8 cellular contexts compared by ENCODE assay signal in the genomic region with DNA sequence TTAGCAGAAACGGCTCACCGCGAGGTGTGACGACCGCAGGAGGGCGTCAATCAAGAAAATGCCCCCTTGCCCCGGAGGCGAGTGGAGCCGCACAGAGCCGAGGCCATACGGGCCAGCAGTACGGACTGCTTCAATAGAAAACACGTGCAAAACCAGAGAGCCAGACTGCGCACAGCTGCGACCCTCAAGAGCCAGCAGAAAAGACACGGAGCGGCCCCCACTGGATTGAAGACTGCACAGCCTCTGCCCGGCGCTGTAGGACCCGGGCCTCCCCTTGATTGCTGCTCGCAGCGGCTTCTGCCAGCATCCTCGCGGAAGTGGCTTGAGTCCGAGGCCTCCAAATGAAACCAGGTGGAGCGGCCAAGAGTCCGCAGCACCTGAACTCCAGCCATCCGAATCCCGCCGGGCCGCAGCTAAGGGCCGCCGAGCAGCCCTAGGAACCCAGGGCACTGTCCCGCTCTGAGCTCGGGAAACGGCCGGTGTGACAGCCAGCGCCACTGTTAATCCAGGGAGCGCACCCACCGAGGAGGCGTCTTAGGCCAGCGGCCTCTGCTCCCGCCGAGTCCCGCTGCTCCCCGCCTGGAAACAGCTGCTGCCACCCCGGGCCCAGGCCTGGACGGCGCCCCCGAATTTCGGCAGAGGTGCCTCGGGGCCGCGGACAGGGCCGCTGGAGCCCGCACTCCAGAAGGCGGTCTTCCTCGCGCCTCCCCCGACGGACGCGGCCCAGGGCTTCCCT. TPM values are rescaled to one million over a fixed set of nuclear protein-coding genes. Genes with fewer than 3 reads are reported as not detected.
A peak's percentile ranks its signal among the peaks of the same experiment; 100 is the strongest.
DNase-seq lines count a peak whose midpoint lies in the region; ATAC-seq and TF ChIP-seq lines count a peak whose summit lies in the region.

No MANE protein-coding gene starts in this region.

- peak overlapping the region; percentile 49 for H3K4me3 ChIP-seq in HUES64 (ENCODE audit: low read length)
- H3K4me3 ChIP-seq in neuron (ENCODE audit: low read length) = peak overlapping the region; percentile 16

- H3K4me1 ChIP-seq in HUES64 (ENCODE audit: insufficient read depth, low read length) (peaks cover 26% of the 10 kb centered on the region), foreskin keratinocyte (no peaks in the 10 kb centered on the region), neuron (ENCODE audit: insufficient read depth, low read length) (no peaks in the 10 kb centered on the region)

- H3K9ac ChIP-seq in HUES64 (ENCODE audit: low read depth, low read length) = no peak overlapping the region

- no peak overlapping the region for H3K27ac Mint-ChIP-seq in WTC11

- peaks cover 17% of the 10 kb centered on the region for H3K9me3 Mint-ChIP-seq in WTC11

- H2AFZ ChIP-seq in neuron (ENCODE audit: low read depth, low read length) = peak overlapping the region; percentile 70

- peaks cover 34% of the 10 kb centered on the region for H3K4me1 Mint-ChIP-seq in WTC11

- H3K4me3 Mint-ChIP-seq in WTC11 = peak overlapping the region; percentile 79

- POLR2A ChIA-PET in WTC11 (lab: Charles Lee) = no interaction called here

- TF ChIP-seq CTCF in WTC11 (IDR thresholded peaks at IDR 0.05) = no peak
- TF ChIP-seq CTCF in foreskin keratinocyte (conservative IDR thresholded peaks at IDR 0.05) = no peak

- peaks cover 9% of the 10 kb centered on the region; the same call in 1 of the 2 replicates for H3K36me3 Mint-ChIP-seq in WTC11

- WGBS in HUES64 = 1% methylated on average over 63 of the region's 63 CpGs

- H3K27ac ChIP-seq in HUES64 (ENCODE audit: low read depth, low read length) (no peak overlapping the region), foreskin keratinocyte (no peak overlapping the region)

- H3K27me3 ChIP-seq in HUES64 (ENCODE audit: insufficient read depth, low read length) = peaks cover 78% of the 10 kb centered on the region
- peaks cover 96% of the 10 kb centered on the region for H3K27me3 ChIP-seq in foreskin keratinocyte
- peaks cover 68% of the 10 kb centered on the region for H3K27me3 ChIP-seq in neuron (ENCODE audit: insufficient read depth, low read length)

- H3K9me3 ChIP-seq in HUES64 (ENCODE audit: insufficient read depth, low read depth, low read length) = no peaks in the 10 kb centered on the region
- peaks cover 11% of the 10 kb centered on the region for H3K9me3 ChIP-seq in neuron (ENCODE audit: low read length)

- peaks cover 85% of the 10 kb centered on the region for H3K27me3 Mint-ChIP-seq in WTC11 (ENCODE audit: low read depth)

- no peaks in the 10 kb centered on the region for H3K36me3 ChIP-seq in HUES64 (ENCODE audit: insufficient read depth, low read length)
- H3K36me3 ChIP-seq in neuron (ENCODE audit: insufficient read depth, low read length) = no peaks in the 10 kb centered on the region

- CTCF ChIA-PET in WTC11 (lab: Charles Lee) = interaction anchor here (0.8 to 2.0 kb wide), 4 partner anchors 99 to 191 kb away, joined by 3 to 5 read pairs (median 3); no protein-coding TSS in a partner anchor

- peak; percentile 40 for DNase-seq in AG20443 (ENCODE audit: low spot score)
- peak; percentile 55 for DNase-seq in WTC11 (ENCODE audit: low spot score)
- no peak for DNase-seq in foreskin keratinocyte
- DNase-seq in effector CD8-positive, alpha-beta T cell (lab: John Stamatoyannopoulos, UW) = no peak

- ATAC-seq in GM18909 (IDR thresholded peaks at IDR 0.05; ENCODE audit: poor library complexity, unreplicated experiment) (peak; percentile 21), WTC11 (peak; percentile 45), foreskin keratinocyte (peak; percentile 44), HG02623 (IDR thresholded peaks at IDR 0.05; ENCODE audit: unreplicated experiment) (no peak)

TF ChIP-seq in WTC11, 78 proteins besides CTCF, POLR2A, EP300 and RAD21 (continues in another document):
- TF ChIP-seq SOX15 (CRISPR knock-in tag; IDR thresholded peaks at IDR 0.05) (no peak), MXD4 (CRISPR knock-in tag; IDR thresholded peaks at IDR 0.05; ENCODE audit: borderline replicate concordance) (no peak), ETV6 (CRISPR knock-in tag; IDR thresholded peaks at IDR 0.05) (no peak), ZNF121 (CRISPR knock-in tag; IDR thresholded peaks at IDR 0.05) (no peak), SP1 (CRISPR knock-in tag; conservative IDR thresholded peaks at IDR 0.05) (peak; percentile 51; the same call in 1 of the 2 replicates), NFYB (CRISPR knock-in tag; conservative IDR thresholded peaks at IDR 0.05; ENCODE audit: low read depth) (no peak), JUN (CRISPR knock-in tag; IDR thresholded peaks at IDR 0.05) (no peak), FOXJ3 (CRISPR knock-in tag; IDR thresholded peaks at IDR 0.05; ENCODE audit: borderline replicate concordance) (no peak), FOXK1 (CRISPR knock-in tag; IDR thresholded peaks at IDR 0.05) (no peak), RELA (CRISPR knock-in tag; IDR thresholded peaks at IDR 0.05; ENCODE audit: borderline replicate concordance) (no peak), IRF2 (CRISPR knock-in tag; IDR thresholded peaks at IDR 0.05; ENCODE audit: borderline replicate concordance, low read depth) (no peak), SMAD4 (CRISPR knock-in tag; IDR thresholded peaks at IDR 0.05) (no peak), GTF2I (CRISPR knock-in tag; conservative IDR thresholded peaks at IDR 0.05) (no peak), ATF1 (CRISPR knock-in tag; IDR thresholded peaks at IDR 0.05) (no peak), ZNF138 (CRISPR knock-in tag; conservative IDR thresholded peaks at IDR 0.05) (no peak), CREM (CRISPR knock-in tag; IDR thresholded peaks at IDR 0.05) (no peak), ZNF317 (CRISPR knock-in tag; IDR thresholded peaks at IDR 0.05; ENCODE audit: borderline replicate concordance, low read depth) (no peak), CBFB (CRISPR knock-in tag; IDR thresholded peaks at IDR 0.05; ENCODE audit: low read depth) (no peak), E2F4 (CRISPR knock-in tag; IDR thresholded peaks at IDR 0.05; ENCODE audit: borderline replicate concordance, low read depth) (0 out of 2 replicates have a peak, but pooled peaks have one; percentile 46), GABPB1 (CRISPR knock-in tag; IDR thresholded peaks at IDR 0.05) (no peak), TEAD1 (CRISPR knock-in tag; IDR thresholded peaks at IDR 0.05) (peak; percentile 43; the same call in 1 of the 2 replicates)
- TF ChIP-seq, protein P1, sequence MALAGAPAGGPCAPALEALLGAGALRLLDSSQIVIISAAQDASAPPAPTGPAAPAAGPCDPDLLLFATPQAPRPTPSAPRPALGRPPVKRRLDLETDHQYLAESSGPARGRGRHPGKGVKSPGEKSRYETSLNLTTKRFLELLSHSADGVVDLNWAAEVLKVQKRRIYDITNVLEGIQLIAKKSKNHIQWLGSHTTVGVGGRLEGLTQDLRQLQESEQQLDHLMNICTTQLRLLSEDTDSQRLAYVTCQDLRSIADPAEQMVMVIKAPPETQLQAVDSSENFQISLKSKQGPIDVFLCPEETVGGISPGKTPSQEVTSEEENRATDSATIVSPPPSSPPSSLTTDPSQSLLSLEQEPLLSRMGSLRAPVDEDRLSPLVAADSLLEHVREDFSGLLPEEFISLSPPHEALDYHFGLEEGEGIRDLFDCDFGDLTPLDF (CRISPR knock-in tag; IDR thresholded peaks at IDR 0.05) = no peak
- TF ChIP-seq, protein P2, sequence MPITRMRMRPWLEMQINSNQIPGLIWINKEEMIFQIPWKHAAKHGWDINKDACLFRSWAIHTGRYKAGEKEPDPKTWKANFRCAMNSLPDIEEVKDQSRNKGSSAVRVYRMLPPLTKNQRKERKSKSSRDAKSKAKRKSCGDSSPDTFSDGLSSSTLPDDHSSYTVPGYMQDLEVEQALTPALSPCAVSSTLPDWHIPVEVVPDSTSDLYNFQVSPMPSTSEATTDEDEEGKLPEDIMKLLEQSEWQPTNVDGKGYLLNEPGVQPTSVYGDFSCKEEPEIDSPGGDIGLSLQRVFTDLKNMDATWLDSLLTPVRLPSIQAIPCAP (CRISPR knock-in tag; IDR thresholded peaks at IDR 0.05) = no peak
- TF ChIP-seq, protein P3, sequence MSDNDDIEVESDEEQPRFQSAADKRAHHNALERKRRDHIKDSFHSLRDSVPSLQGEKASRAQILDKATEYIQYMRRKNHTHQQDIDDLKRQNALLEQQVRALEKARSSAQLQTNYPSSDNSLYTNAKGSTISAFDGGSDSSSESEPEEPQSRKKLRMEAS (CRISPR knock-in tag; IDR thresholded peaks at IDR 0.05) = peak; percentile 55; the same call in 1 of the 2 replicates
- TF ChIP-seq, protein P4, sequence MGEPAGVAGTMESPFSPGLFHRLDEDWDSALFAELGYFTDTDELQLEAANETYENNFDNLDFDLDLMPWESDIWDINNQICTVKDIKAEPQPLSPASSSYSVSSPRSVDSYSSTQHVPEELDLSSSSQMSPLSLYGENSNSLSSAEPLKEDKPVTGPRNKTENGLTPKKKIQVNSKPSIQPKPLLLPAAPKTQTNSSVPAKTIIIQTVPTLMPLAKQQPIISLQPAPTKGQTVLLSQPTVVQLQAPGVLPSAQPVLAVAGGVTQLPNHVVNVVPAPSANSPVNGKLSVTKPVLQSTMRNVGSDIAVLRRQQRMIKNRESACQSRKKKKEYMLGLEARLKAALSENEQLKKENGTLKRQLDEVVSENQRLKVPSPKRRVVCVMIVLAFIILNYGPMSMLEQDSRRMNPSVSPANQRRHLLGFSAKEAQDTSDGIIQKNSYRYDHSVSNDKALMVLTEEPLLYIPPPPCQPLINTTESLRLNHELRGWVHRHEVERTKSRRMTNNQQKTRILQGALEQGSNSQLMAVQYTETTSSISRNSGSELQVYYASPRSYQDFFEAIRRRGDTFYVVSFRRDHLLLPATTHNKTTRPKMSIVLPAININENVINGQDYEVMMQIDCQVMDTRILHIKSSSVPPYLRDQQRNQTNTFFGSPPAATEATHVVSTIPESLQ (CRISPR knock-in tag; IDR thresholded peaks at IDR 0.05) = no peak

RNA-seq across cellular contexts. Expression of gene HHEX, which starts 0.7 kb away (rescaled TPM):
- 2.7 TPM for polyA plus RNA-seq in HUES64 (2013, experiment 1 of 2)
- polyA plus RNA-seq in HUES64 (2013, experiment 2 of 2) = 3.0 TPM
- total RNA-seq in WTC11 (2021) (4.5 to 4.8 TPM (median 4.8 TPM) in 3 replicates), foreskin keratinocyte (not detected in 2 replicates)
- not detected in 2 replicates for polyA plus RNA-seq in foreskin keratinocyte

Comparison
In these comparisons a context has a peak if more than half of its experiments do, and no peak if none do; other contexts are left out.
1. DNase-seq: peak in AG20443 (single experiment) and WTC11 (single experiment); none in foreskin keratinocyte (0 of 2) and effector CD8-positive, alpha-beta T cell (single experiment).